Comparison of ENCODE assay signal across 8 cellular contexts in the genomic region with DNA sequence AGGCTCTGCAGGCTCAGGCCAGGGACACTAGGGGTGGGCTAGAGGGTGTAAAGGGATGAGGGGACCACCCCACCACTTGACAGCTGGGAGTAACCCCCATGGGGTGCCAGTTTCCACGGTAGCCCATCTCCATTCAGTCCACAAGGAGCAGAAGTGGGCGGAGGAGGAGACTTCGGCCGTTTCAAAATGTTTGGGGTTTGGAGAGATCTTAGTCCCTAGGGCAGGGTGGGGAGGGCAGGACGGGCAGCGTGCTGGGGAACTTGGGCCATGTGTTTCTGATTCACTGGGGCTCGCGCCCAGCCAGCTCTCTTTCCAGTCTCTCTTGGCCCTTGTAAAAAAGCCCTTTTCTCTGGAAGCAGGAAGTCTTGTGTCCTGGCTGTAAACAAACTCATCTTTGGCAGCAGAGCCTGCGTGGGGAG. TPM values are rescaled to one million over a fixed set of nuclear protein-coding genes. Genes with fewer than 3 reads are reported as not detected.
DNase-seq lines count a peak whose midpoint lies in the region; ATAC-seq and TF ChIP-seq lines count a peak whose summit lies in the region.

No MANE protein-coding gene starts in this region.

- 82 to 93% methylated on average over 3 to 9 of the region's 9 CpGs for WGBS in endodermal cell (ENCODE audit: insufficient coverage in 1 of 2, insufficient read length in 1 of 2), 2 experiments

- H3K27me3 Mint-ChIP-seq in CD4-positive, CD25-positive, alpha-beta regulatory T cell = peaks cover 4% of the 10 kb centered on the region
- H3K27me3 Mint-ChIP-seq in endodermal cell (ENCODE audit: insufficient read depth) = peaks cover 4% of the 10 kb centered on the region
- peaks cover 22% of the 10 kb centered on the region for H3K27me3 Mint-ChIP-seq in progenitor cell of endocrine pancreas

- H3K36me3 Mint-ChIP-seq in CD4-positive, CD25-positive, alpha-beta regulatory T cell = no peaks in the 10 kb centered on the region
- no peaks in the 10 kb centered on the region for H3K36me3 Mint-ChIP-seq in endodermal cell (ENCODE audit: low read depth)
- H3K36me3 Mint-ChIP-seq in progenitor cell of endocrine pancreas (ENCODE audit: insufficient read depth) = no peaks in the 10 kb centered on the region

- H3K4me3 Mint-ChIP-seq in CD4-positive, CD25-positive, alpha-beta regulatory T cell = peak overlapping the region in 1 of 4 donors; percentile 24
- H3K4me3 Mint-ChIP-seq in endodermal cell (no peak overlapping the region), progenitor cell of endocrine pancreas (ENCODE audit: low read depth) (no peak overlapping the region)

- ATAC-seq in CD4-positive, CD25-positive, alpha-beta regulatory T cell (ENCODE audit: low read depth in 2 of 2) = no peak
- no peak for ATAC-seq in GM19324 (IDR thresholded peaks at IDR 0.05; ENCODE audit: low FRiP score, unreplicated experiment)

- H3K4me1 Mint-ChIP-seq in CD4-positive, CD25-positive, alpha-beta regulatory T cell = peaks cover 0 to 36% (median 6%) of the 10 kb centered on the region in 4 donors
- H3K4me1 Mint-ChIP-seq in endodermal cell (peaks cover 11% of the 10 kb centered on the region), progenitor cell of endocrine pancreas (ENCODE audit: low read depth) (peaks cover 20% of the 10 kb centered on the region)

- TF ChIP-seq CTCF in foreskin fibroblast (IDR thresholded peaks at IDR 0.05; ENCODE audit: low read depth, low read length) (no peak), endodermal cell (conservative IDR thresholded peaks at IDR 0.05) (no peak), progenitor cell of endocrine pancreas (IDR thresholded peaks at IDR 0.05; ENCODE audit: unreplicated experiment) (no peak)

- H3K27ac Mint-ChIP-seq in CD4-positive, CD25-positive, alpha-beta regulatory T cell = peak overlapping the region in 1 of 3 donors; percentile 36
- no peak overlapping the region for H3K27ac Mint-ChIP-seq in endodermal cell
- H3K27ac Mint-ChIP-seq in progenitor cell of endocrine pancreas = no peak overlapping the region

- peaks cover 0 to 3% (median 0%) of the 10 kb centered on the region in 7 donors for H3K9me3 Mint-ChIP-seq in CD4-positive, CD25-positive, alpha-beta regulatory T cell
- H3K9me3 Mint-ChIP-seq in endodermal cell (no peaks in the 10 kb centered on the region), progenitor cell of endocrine pancreas (ENCODE audit: low read depth) (no peaks in the 10 kb centered on the region)

- no peaks in the 10 kb centered on the region for H3K27me3 ChIP-seq in CD4-positive, CD25-positive, alpha-beta regulatory T cell (ENCODE audit: control insufficient read depth, insufficient read depth, low read length)
- H3K27me3 ChIP-seq in endodermal cell (ENCODE audit: control insufficient read depth, insufficient read depth, low read length, poor library complexity, severe bottlenecking) = no peaks in the 10 kb centered on the region

- H3K27ac ChIP-seq in CD4-positive, CD25-positive, alpha-beta regulatory T cell (ENCODE audit: insufficient read depth, low read length, poor library complexity, severe bottlenecking) = peak overlapping the region; percentile 19
- H3K27ac ChIP-seq in endodermal cell (ENCODE audit: low read depth, low read length) = no peak overlapping the region

- DNase-seq in CD4-positive, CD25-positive, alpha-beta regulatory T cell = no peak
- DNase-seq in SK-MEL-5 (ENCODE audit: low read depth, low spot score) = peak; percentile 92
- DNase-seq in foreskin fibroblast = peak; percentile 93 to 98
- peak; percentile 82 for DNase-seq in pons (ENCODE audit: low spot score)
- DNase-seq in NCI-H2227 (lab: John Stamatoyannopoulos, UW; ENCODE audit: unreplicated experiment) = no peak
- no peak for DNase-seq in endodermal cell
- DNase-seq in progenitor cell of endocrine pancreas (ENCODE audit: low spot score, unreplicated experiment) = no peak

- no peaks in the 10 kb centered on the region for H3K9me3 ChIP-seq in CD4-positive, CD25-positive, alpha-beta regulatory T cell (ENCODE audit: control insufficient read depth in 2 of 2, low read length in 2 of 2)
- H3K9me3 ChIP-seq in endodermal cell (ENCODE audit: control insufficient read depth, low read length) = no peaks in the 10 kb centered on the region

- in situ Hi-C loops in SK-MEL-5 (cut with HindIII; ENCODE audit: low pct_unique_long_range_greater_than_20kb, low sequenced_read_pairs) = no loop called here

- H3K36me3 ChIP-seq in CD4-positive, CD25-positive, alpha-beta regulatory T cell (ENCODE audit: control insufficient read depth, insufficient read depth, low read length) = no peaks in the 10 kb centered on the region
- no peaks in the 10 kb centered on the region for H3K36me3 ChIP-seq in endodermal cell (ENCODE audit: control insufficient read depth, insufficient read depth, low read length)

- H3K4me3 ChIP-seq in CD4-positive, CD25-positive, alpha-beta regulatory T cell (ENCODE audit: low read depth, low read length) = no peak overlapping the region
- H3K4me3 ChIP-seq in foreskin fibroblast (ENCODE audit: low read depth in 1 of 2, low read length in 2 of 2) = no peak overlapping the region
- H3K4me3 ChIP-seq in endodermal cell (ENCODE audit: low read length) = no peak overlapping the region

- no peak overlapping the region for H3K9ac ChIP-seq in endodermal cell (ENCODE audit: extremely low read depth, low read length, poor library complexity, severe bottlenecking)

- peaks cover 20% of the 10 kb centered on the region for H3K4me1 ChIP-seq in CD4-positive, CD25-positive, alpha-beta regulatory T cell (ENCODE audit: control insufficient read depth, insufficient read depth, low read length, poor library complexity, severe bottlenecking)
- no peaks in the 10 kb centered on the region for H3K4me1 ChIP-seq in endodermal cell (ENCODE audit: control insufficient read depth, insufficient read depth, low read length)

RNA-seq across cellular contexts. Expression of a gene that starts 8.3 kb away (rescaled TPM):
- not detected for total RNA-seq in CD4-positive, CD25-positive, alpha-beta regulatory T cell
- polyA plus RNA-seq in CD4-positive, CD25-positive, alpha-beta regulatory T cell = not detected
- total RNA-seq in SK-MEL-5 (2014; rRNA removed; shearing (Covaris generic)) = 122 TPM in 2 replicates
- 107 and 128 TPM in 2 replicates for polyA plus RNA-seq in SK-MEL-5 (2015; cell fraction: cytosol; rRNA removed)
- polyA plus RNA-seq in SK-MEL-5 (2015; cell fraction: nucleus; rRNA removed) = 37.9 and 41.4 TPM in 2 replicates
- 1 to 10 TPM; 2.0 to 3.4 TPM for total RNA-seq in endodermal cell
- 3.3 TPM for polyA plus RNA-seq in endodermal cell (2013, experiment 1 of 2)
- polyA plus RNA-seq in endodermal cell (2013, experiment 2 of 2) = 2.3 TPM
- total RNA-seq in progenitor cell of endocrine pancreas = 0.46 and 1.0 TPM in 2 replicates

RNA-seq across cellular contexts. Expression of a gene that starts 10.6 kb away (rescaled TPM):
- total RNA-seq in CD4-positive, CD25-positive, alpha-beta regulatory T cell = not detected
- under 1 TPM in 1 of 4 donors, not detected in 3; 0.52 TPM for polyA plus RNA-seq in CD4-positive, CD25-positive, alpha-beta regulatory T cell
- 15.8 and 18.8 TPM in 2 replicates for total RNA-seq in SK-MEL-5 (2014; rRNA removed; shearing (Covaris generic))
- polyA plus RNA-seq in SK-MEL-5 (2015; cell fraction: cytosol; rRNA removed) = 12.2 and 13.3 TPM in 2 replicates
- 32.9 and 49.6 TPM in 2 replicates for polyA plus RNA-seq in SK-MEL-5 (2015; cell fraction: nucleus; rRNA removed)
- total RNA-seq in endodermal cell (1 to 10 TPM; 3.2 to 4.8 TPM), progenitor cell of endocrine pancreas (0.86 and 1.7 TPM in 2 replicates)
- polyA plus RNA-seq in endodermal cell (2013, experiment 1 of 2) = 0.50 TPM
- 2.2 TPM for polyA plus RNA-seq in endodermal cell (2013, experiment 2 of 2)

RNA-seq across cellular contexts. Expression of a gene that starts 28.0 kb away (rescaled TPM):
- 23.8 TPM for total RNA-seq in CD4-positive, CD25-positive, alpha-beta regulatory T cell
- polyA plus RNA-seq in CD4-positive, CD25-positive, alpha-beta regulatory T cell = 1 to 10 TPM; 2.5 to 4.5 (median 3.5) TPM
- 25.0 and 28.6 TPM in 2 replicates for total RNA-seq in SK-MEL-5 (2014; rRNA removed; shearing (Covaris generic))
- polyA plus RNA-seq in SK-MEL-5 (2015; cell fraction: cytosol; rRNA removed) = 75.0 and 78.8 TPM in 2 replicates
- polyA plus RNA-seq in SK-MEL-5 (2015; cell fraction: nucleus; rRNA removed) = 64.9 and 68.7 TPM in 2 replicates
- total RNA-seq in endodermal cell (10 to 100 TPM; 28.5 to 31.1 TPM), progenitor cell of endocrine pancreas (11.8 and 12.1 TPM in 2 replicates)
- polyA plus RNA-seq in endodermal cell (2013, experiment 1 of 2) = 6.1 TPM
- polyA plus RNA-seq in endodermal cell (2013, experiment 2 of 2) = 6.0 TPM

RNA-seq across cellular contexts. Expression of a gene that starts 56.4 kb away (rescaled TPM):
- total RNA-seq in CD4-positive, CD25-positive, alpha-beta regulatory T cell = 0.39 TPM
- polyA plus RNA-seq in CD4-positive, CD25-positive, alpha-beta regulatory T cell = under 1 TPM in 2 of 4 donors, not detected in 2; 0.08 to 0.13 TPM
- 77.4 and 96.3 TPM in 2 replicates for total RNA-seq in SK-MEL-5 (2014; rRNA removed; shearing (Covaris generic))
- polyA plus RNA-seq in SK-MEL-5 (2015; cell fraction: cytosol; rRNA removed) = 96.4 and 117 TPM in 2 replicates
- polyA plus RNA-seq in SK-MEL-5 (2015; cell fraction: nucleus; rRNA removed) = 76.4 and 135 TPM in 2 replicates
- total RNA-seq in endodermal cell (10 to 100 TPM; 15.1 to 26.9 TPM), progenitor cell of endocrine pancreas (0.62 and 1.2 TPM in 2 replicates)
- 3.5 TPM for polyA plus RNA-seq in endodermal cell (2013, experiment 1 of 2)
- 3.6 TPM for polyA plus RNA-seq in endodermal cell (2013, experiment 2 of 2)

Comparison
In these comparisons a context has a peak if more than half of its experiments do, and no peak if none do; other contexts are left out.
1. DNase-seq: peak in SK-MEL-5 (single experiment), foreskin fibroblast (2 of 2) and pons (single experiment); none in CD4-positive, CD25-positive, alpha-beta regulatory T cell (0 of 3), NCI-H2227 (single experiment), endodermal cell (single experiment) and progenitor cell of endocrine pancreas (single experiment).
2. RNA of a gene that starts 8.3 kb away (total RNA-seq): 122 TPM in SK-MEL-5; 2.0 to 3.4 TPM in endodermal cell, 0.46 to 1.0 TPM in progenitor cell of endocrine pancreas and not detected in CD4-positive, CD25-positive, alpha-beta regulatory T cell (single experiment); every median in the first group is over 10 times any median in the second.